Comparison of ENCODE assay signal across 8 cellular contexts in the genomic region with DNA sequence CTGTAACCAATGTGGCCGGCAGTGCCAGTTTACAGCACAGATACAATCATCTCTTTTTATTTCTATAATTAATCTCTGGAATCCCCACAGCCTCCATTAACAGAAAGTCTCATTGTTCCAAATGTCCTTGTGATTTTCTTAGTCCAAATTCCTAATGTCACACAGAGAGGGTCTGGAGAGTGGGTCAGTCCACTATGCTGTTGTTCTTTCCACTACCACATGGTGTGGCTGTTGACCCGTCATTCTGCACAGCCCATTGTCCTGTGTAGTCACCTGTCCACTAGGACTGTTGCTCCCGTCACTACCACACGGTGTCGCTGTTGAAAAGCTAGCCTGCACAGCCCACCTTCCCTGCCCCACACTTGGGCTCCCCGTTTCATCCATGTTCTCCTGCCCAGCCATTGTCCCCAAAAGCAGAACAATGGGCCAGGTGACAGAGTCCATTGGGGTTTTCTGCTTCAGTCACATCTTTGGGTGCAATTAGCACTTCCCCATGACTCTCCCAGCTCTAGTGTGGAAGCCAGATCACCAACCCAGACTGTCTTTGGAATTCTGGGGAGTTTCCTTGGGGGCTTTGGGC. TPM values are rescaled to one million over a fixed set of nuclear protein-coding genes. Genes with fewer than 3 reads are reported as not detected.
DNase-seq lines count a peak whose midpoint lies in the region; ATAC-seq, FAIRE-seq and TF ChIP-seq lines count a peak whose summit lies in the region.

No MANE protein-coding gene starts in this region.

- no peak overlapping the region for H3K9ac ChIP-seq in endothelial cell of umbilical vein (replicated peaks; ENCODE audit: extremely low read depth, insufficient read depth, low read length)

- no peaks in the 10 kb centered on the region for H4K20me1 ChIP-seq in endothelial cell of umbilical vein (replicated peaks; ENCODE audit: control insufficient read depth, extremely low read depth, insufficient read depth, low read length)

- no peak for TF ChIP-seq POLR2A in endothelial cell of umbilical vein (IDR thresholded peaks at IDR 0.05; ENCODE audit: low read depth, low read length)

- CTCF ChIA-PET in endothelial cell of umbilical vein (lab: Charles Lee), result interaction anchor here (2.1 to 3.6 kb wide), 2 partner anchors 20 to 70 kb away, joined by 4 to 51 read pairs; no protein-coding TSS in a partner anchor

- TF ChIP-seq CTCF in endothelial cell of umbilical vein (IDR thresholded peaks at IDR 0.05; ENCODE audit: extremely low read depth in 1 of 2, insufficient read depth in 1 of 2, low read depth in 1 of 2, low read length in 2 of 2), result peak; percentile 32 to 42

- no peak overlapping the region for H3K4me2 ChIP-seq in endothelial cell of umbilical vein (ENCODE audit: insufficient read depth, low read length)

- no peaks in the 10 kb centered on the region for H3K9me3 ChIP-seq in endothelial cell of umbilical vein (replicated peaks; ENCODE audit: control insufficient read depth, insufficient read depth, low read length)

- H3K4me1 ChIP-seq in endothelial cell of umbilical vein (ENCODE audit: control insufficient read depth, extremely low read depth, insufficient read depth, low read length), result no peaks in the 10 kb centered on the region

- dilution Hi-C loops in endothelial cell of umbilical vein (cut with MboI; ENCODE audit: extremely low pct_ligation_motif_present, low sequenced_read_pairs), result no loop called here

- BruUV-seq in endothelial cell of umbilical vein (replicated peaks; lab: Mats Ljungman, UMichigan), result no TSS peak

- H3K27ac ChIP-seq in endothelial cell of umbilical vein (ENCODE audit: insufficient read depth, low read depth, low read length), result no peak overlapping the region

- intact Hi-C loops in endothelial cell of umbilical vein (cut with micrococcal nuclease), result loop anchor here (1.0 kb wide), 1 partner anchor 71 kb away; no protein-coding TSS in a partner anchor

- DNase-seq in activated CD4-positive, CD25-positive, alpha-beta regulatory T cell treated with anti-CD3 and anti-CD28 coated beads, Interleukin-2, amount 50 U/mL, for 72 hours, result peak; percentile 37
- DNase-seq in activated CD4-positive, CD25-positive, alpha-beta regulatory T cell (lab: John Stamatoyannopoulos, UW), result no peak
- DNase-seq in NCI-H69 (lab: John Stamatoyannopoulos, UW), result peak; percentile 46
- DNase-seq in endothelial cell of umbilical vein (ENCODE audit: low read depth, low spot score), result no peak
- DNase-seq in pons (ENCODE audit: low spot score), result peak; percentile 82

- FAIRE-seq in endothelial cell of umbilical vein (lab: Jason Lieb, UNC), result no peak

- POLR2A ChIA-PET in endothelial cell of umbilical vein (lab: Charles Lee), result no interaction called here

- H3K27me3 ChIP-seq in endothelial cell of umbilical vein (ENCODE audit: control insufficient read depth in 2 of 2, insufficient read depth in 2 of 2, low read length in 2 of 2), result no peaks in the 10 kb centered on the region

- no peak overlapping the region for H3K4me3 ChIP-seq in endothelial cell of umbilical vein (replicated peaks in 1 of 3; ENCODE audit: insufficient read depth in 1 of 3, low read depth in 1 of 3, low read length in 3 of 3)

- no peaks in the 10 kb centered on the region for H3K79me2 ChIP-seq in endothelial cell of umbilical vein (ENCODE audit: control insufficient read depth, insufficient read depth, low read length)

- ATAC-seq in HG03469 (IDR thresholded peaks at IDR 0.05; ENCODE audit: unreplicated experiment) (no peak), GM21825 (IDR thresholded peaks at IDR 0.05; ENCODE audit: unreplicated experiment) (no peak), HG03571 (IDR thresholded peaks at IDR 0.05; ENCODE audit: unreplicated experiment) (no peak)

- no peaks in the 10 kb centered on the region for H3K36me3 ChIP-seq in endothelial cell of umbilical vein (ENCODE audit: control insufficient read depth in 2 of 2, extremely low read depth in 1 of 2, insufficient read depth in 2 of 2, low read length in 2 of 2)

- H3K9me1 ChIP-seq in endothelial cell of umbilical vein (replicated peaks; ENCODE audit: control insufficient read depth, extremely low read depth, insufficient read depth, low read length), result no peaks in the 10 kb centered on the region

- H2AFZ ChIP-seq in endothelial cell of umbilical vein (ENCODE audit: low read depth, low read length), result no peak overlapping the region

TF ChIP-seq in endothelial cell of umbilical vein, 7 proteins besides CTCF, POLR2A, EP300 and RAD21:
- TF ChIP-seq POLR2AphosphoS5 (IDR thresholded peaks at IDR 0.05; ENCODE audit: insufficient read depth, low read depth, low read length) (no peak), GATA2 (IDR thresholded peaks at IDR 0.05; ENCODE audit: insufficient read depth, insufficient read length, low read depth, low read length) (no peak), EZH2 (IDR thresholded peaks at IDR 0.05; ENCODE audit: borderline replicate concordance, low read depth, low read length, severe bottlenecking) (no peak)

RNA-seq across cellular contexts. Expression of a gene that starts 8.6 kb away (rescaled TPM):
- not detected in 2 replicates for total RNA-seq in endothelial cell of umbilical vein
- 0.03 TPM in 1 of 2 replicates, not detected in the other for polyA plus RNA-seq in endothelial cell of umbilical vein
- polyA plus RNA-seq in endothelial cell of umbilical vein (2011; cell fraction: cytosol; rRNA removed), result 0.06 TPM in 1 of 2 replicates, not detected in the other
- not detected in 2 replicates for polyA plus RNA-seq in endothelial cell of umbilical vein (2011; cell fraction: nucleus; rRNA removed)
- 0.10 TPM in 1 of 2 replicates, not detected in the other for polyA plus RNA-seq in endothelial cell of umbilical vein (2012)
- polyA minus RNA-seq in endothelial cell of umbilical vein, result 0.39 TPM in 1 of 2 replicates, not detected in the other
- polyA minus RNA-seq in endothelial cell of umbilical vein (2011; cell fraction: cytosol; rRNA and poly(A)+ RNA removed), result not detected
- not detected in 2 replicates for polyA minus RNA-seq in endothelial cell of umbilical vein (2011; cell fraction: nucleus; rRNA and poly(A)+ RNA removed)

RNA-seq across cellular contexts. Expression of a gene that starts 33.7 kb away (rescaled TPM):
- total RNA-seq in endothelial cell of umbilical vein, result not detected in 2 replicates
- not detected in 2 replicates for polyA plus RNA-seq in endothelial cell of umbilical vein
- polyA plus RNA-seq in endothelial cell of umbilical vein (2011; cell fraction: cytosol; rRNA removed), result not detected in 2 replicates
- not detected in 2 replicates for polyA plus RNA-seq in endothelial cell of umbilical vein (2011; cell fraction: nucleus; rRNA removed)
- polyA plus RNA-seq in endothelial cell of umbilical vein (2012), result not detected in 2 replicates
- polyA minus RNA-seq in endothelial cell of umbilical vein, result not detected in 2 replicates
- not detected for polyA minus RNA-seq in endothelial cell of umbilical vein (2011; cell fraction: cytosol; rRNA and poly(A)+ RNA removed)
- not detected in 2 replicates for polyA minus RNA-seq in endothelial cell of umbilical vein (2011; cell fraction: nucleus; rRNA and poly(A)+ RNA removed)

Comparison
In these comparisons a context has a peak if more than half of its experiments do, and no peak if none do; other contexts are left out.
1. DNase-seq: peak in activated CD4-positive, CD25-positive, alpha-beta regulatory T cell treated with anti-CD3 and anti-CD28 coated beads, Interleukin-2, amount 50 U/mL, for 72 hours (single experiment), NCI-H69 (single experiment) and pons (single experiment); none in activated CD4-positive, CD25-positive, alpha-beta regulatory T cell (0 of 4) and endothelial cell of umbilical vein (single experiment).